In the genomic region with DNA sequence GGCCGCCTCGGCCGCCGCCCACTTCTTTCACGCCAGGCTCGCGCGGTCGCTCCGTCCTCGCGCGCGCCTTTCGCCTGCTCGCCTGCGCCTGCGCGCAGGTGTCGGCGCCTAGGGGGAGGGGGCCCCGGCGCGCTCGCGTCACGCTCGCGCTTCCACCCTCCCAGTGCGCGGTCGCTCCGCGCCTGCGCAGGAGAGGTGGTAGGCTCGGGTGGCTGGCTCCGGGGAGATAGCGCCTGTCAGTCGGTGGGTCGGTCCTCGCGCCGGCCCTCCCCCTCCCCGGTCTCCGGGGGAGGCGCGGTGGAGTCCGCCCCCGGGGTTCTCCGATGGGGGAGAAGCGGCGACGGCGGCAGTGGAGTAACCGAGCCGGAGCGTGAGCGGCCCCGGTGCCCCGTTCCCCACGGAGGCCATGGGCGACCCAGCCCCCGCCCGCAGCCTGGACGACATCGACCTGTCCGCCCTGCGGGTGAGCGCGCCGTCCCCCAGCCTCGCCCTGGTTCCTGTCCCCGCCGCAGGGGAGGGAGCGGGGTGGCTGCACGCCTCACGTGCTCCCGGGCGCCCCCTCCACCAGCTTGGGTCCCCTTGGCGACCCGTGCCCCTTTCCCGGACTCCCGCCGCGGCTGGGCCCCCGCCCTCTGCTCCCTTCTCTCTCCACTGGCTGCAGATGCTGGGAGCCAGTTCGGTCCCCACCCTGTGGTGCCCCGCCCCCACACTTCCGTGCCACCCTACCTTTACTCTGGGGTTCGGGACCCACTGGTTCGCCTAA, we compare ENCODE assay signal across 8 cellular contexts. TPM values are rescaled to one million over a fixed set of nuclear protein-coding genes. Genes with fewer than 3 reads are reported as not detected.
DNase-seq lines count a peak whose midpoint lies in the region; ATAC-seq and TF ChIP-seq lines count a peak whose summit lies in the region.

A gene (plus strand): TSS at position 163 of the 763 bp plus-strand sequence. CDS start 244 bp downstream, at position 407.

- no peaks in the 10 kb centered on the region for H3K36me3 ChIP-seq in parathyroid adenoma (ENCODE audit: control insufficient read depth, insufficient read depth, low read length)
- H3K36me3 ChIP-seq in tibial artery = no peaks in the 10 kb centered on the region

- peaks cover 25% of the 10 kb centered on the region for H3K4me1 Mint-ChIP-seq in HFFc6 (ENCODE audit: low read depth)

- CTCF ChIA-PET in GM10248 (lab: Yijun Ruan, JAX) = interaction anchor here (1.8 kb wide), 1 partner anchor 43 kb away, joined by 6 read pairs; no protein-coding TSS in a partner anchor

- DNase-seq in GM10248 (ENCODE audit: extremely low spot score) (peak; percentile 100), HFFc6 (peak; percentile 83), NCI-H1048 (lab: John Stamatoyannopoulos, UW) (peak; percentile 78), SW 1271 (lab: John Stamatoyannopoulos, UW) (peak; percentile 72 to 88), Right ventricle myocardium inferior (ENCODE audit: missing footprints) (peak; percentile 95), tibial artery (peak; percentile 82 to 93)
- DNase-seq in activated naive CD8-positive, alpha-beta T cell treated with anti-CD3 and anti-CD28 coated beads, Interleukin-2, amount 50 U/mL, for 16 hours (ENCODE audit: low read depth, low spot score) = peak; percentile 69

- no peaks in the 10 kb centered on the region for H3K36me3 Mint-ChIP-seq in HFFc6 (ENCODE audit: low read depth)

- peak within 1 kb of the TSS; percentile 72 for H3K9ac ChIP-seq in parathyroid adenoma

- peak within 1 kb of the TSS; percentile 72 for H3K27ac ChIP-seq in parathyroid adenoma
- H3K27ac ChIP-seq in tibial artery = peak within 1 kb of the TSS; percentile 88 to 91

- peak; percentile 97 for ATAC-seq in Right ventricle myocardium inferior

- H3K4me1 ChIP-seq in parathyroid adenoma (peaks cover 10% of the 10 kb centered on the region), tibial artery (peaks cover 0 to 18% (median 11%) of the 10 kb centered on the region in 4 donors)

- peak within 1 kb of the TSS; percentile 95 for H2AFZ ChIP-seq in parathyroid adenoma

- TF ChIP-seq CTCF in GM10248 (IDR thresholded peaks at IDR 0.05; ENCODE audit: control extremely low read depth, extremely low read depth, low read depth, missing control alignments) (no peak), HFFc6 (IDR thresholded peaks at IDR 0.05) (no peak), parathyroid adenoma (IDR thresholded peaks at IDR 0.05) (no peak), tibial artery (IDR thresholded peaks at IDR 0.05) (peak in 1 of 2 experiments; percentile 3)

- H3K27me3 ChIP-seq in parathyroid adenoma (ENCODE audit: control insufficient read depth, insufficient read depth, low read length) = no peaks in the 10 kb centered on the region
- H3K27me3 ChIP-seq in tibial artery = no peaks in the 10 kb centered on the region

- peak within 1 kb of the TSS; percentile 64 for H3K4me3 ChIP-seq in parathyroid adenoma (ENCODE audit: low read depth, low read length)
- peak within 1 kb of the TSS; percentile 83 to 90 for H3K4me3 ChIP-seq in tibial artery

- POLR2A ChIA-PET in GM10248 (lab: Yijun Ruan, JAX) = no interaction called here

- intact Hi-C loops in Right ventricle myocardium inferior (cut with DNase I) = loop anchor here (10.0 kb wide), 1 partner anchor 51 kb away; no protein-coding TSS in a partner anchor
- intact Hi-C loops in tibial artery (cut with DNase I; ENCODE audit: low total_unique reads) = loop anchor here (5.0 to 10.0 kb wide), 2 partner anchors 46 to 51 kb away; a partner anchor contains a TSS

- peaks cover 29% of the 10 kb centered on the region for H3K79me2 ChIP-seq in parathyroid adenoma

- H3K4me2 ChIP-seq in parathyroid adenoma (ENCODE audit: low read length) = peak within 1 kb of the TSS; percentile 93

- peak within 1 kb of the TSS; percentile 94 for H3K27ac Mint-ChIP-seq in HFFc6

- H3K27me3 Mint-ChIP-seq in HFFc6 (ENCODE audit: insufficient read depth) = no peaks in the 10 kb centered on the region

- peak within 1 kb of the TSS; percentile 94 for H3K4me3 Mint-ChIP-seq in HFFc6

- H3K9me3 ChIP-seq in parathyroid adenoma (ENCODE audit: control insufficient read depth, low read length) = no peaks in the 10 kb centered on the region
- H3K9me3 ChIP-seq in tibial artery = no peaks in the 10 kb centered on the region

- H3K9me3 Mint-ChIP-seq in HFFc6 = no peaks in the 10 kb centered on the region

RNA-seq across cellular contexts. Expression of the gene that starts here (rescaled TPM):
- 10 to 100 TPM; 68.5 to 82.4 (median 71.6) TPM for total RNA-seq in HFFc6 (2021; fragmentation: NEBNext Ultra II Directional; extraction: Animal tissue kit (Norgen Biotek cat#: 25700))
- total RNA-seq in Right ventricle myocardium inferior = 50.7 TPM

Comparison
In these comparisons a context has a peak if more than half of its experiments do, and no peak if none do; other contexts are left out.
1. Peak in every context shown above with its lines: DNase-seq, ATAC-seq, H3K4me3 ChIP-seq and H3K27ac ChIP-seq.